ENCODE assay signal across 8 cellular contexts in the genomic region with DNA sequence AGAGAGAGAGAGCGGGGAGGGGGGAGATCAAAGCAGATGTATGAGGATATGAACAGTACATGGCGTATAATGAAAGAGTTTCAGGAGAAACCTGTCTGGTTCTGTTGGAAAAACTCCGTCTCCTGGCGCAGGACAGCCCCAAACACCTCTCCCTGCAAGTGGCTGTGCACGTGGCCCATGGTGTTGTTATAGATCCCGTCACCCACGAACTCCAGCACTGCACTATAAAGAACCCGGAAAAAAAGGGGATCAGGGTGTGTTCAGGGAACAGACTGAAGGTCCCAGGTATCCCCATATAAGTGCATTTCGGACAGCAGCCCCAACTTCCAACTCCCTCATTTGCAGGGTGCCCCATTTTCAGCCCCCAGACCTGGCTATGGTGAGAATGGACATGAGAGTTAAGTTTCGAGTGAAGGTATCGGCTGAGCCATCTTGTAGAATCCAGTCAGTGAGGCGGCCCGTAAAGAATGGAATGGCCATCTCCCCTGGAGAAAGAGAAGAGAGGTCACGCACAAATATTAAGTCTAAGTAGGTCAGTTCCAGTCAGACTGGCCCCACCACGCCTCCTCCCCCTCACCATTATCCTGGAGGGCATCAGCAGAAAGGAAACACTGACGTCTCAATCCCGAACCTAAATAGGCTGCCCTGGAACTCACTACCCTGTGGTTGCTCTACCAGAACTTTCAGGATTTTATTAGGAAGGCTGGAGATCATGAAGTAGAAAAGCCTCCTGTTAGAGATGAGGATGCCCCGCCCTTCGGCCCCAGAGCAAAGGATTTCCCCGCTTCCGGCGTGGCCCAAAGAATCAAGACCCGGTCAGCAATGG. TPM values are rescaled to one million over a fixed set of nuclear protein-coding genes. Genes with fewer than 3 reads are reported as not detected.
DNase-seq lines count a peak whose midpoint lies in the region; ATAC-seq, FAIRE-seq and TF ChIP-seq lines count a peak whose summit lies in the region.

No MANE protein-coding gene starts in this region.

- 21 to 40% methylated on average over 19 to 21 of the region's 23 CpGs for WGBS in esophagus squamous epithelium, 2 donors
- WGBS in neuronal stem cell (ENCODE audit: extremely low coverage in 2 of 2, insufficient read length in 2 of 2, insufficient replicate concordance in 1 of 2), 2 donors: no CpG with 5 or more reads among the region's 23 CpGs

- peak; percentile 75 for FAIRE-seq in GM18507 (lab: Jason Lieb, UNC)
- FAIRE-seq in D721Med (lab: Jason Lieb, UNC): no peak

- no peak overlapping the region for H4K8ac ChIP-seq in neuronal stem cell (ENCODE audit: low read depth, low read length)

- H3K9me3 ChIP-seq in WERI-Rb-1 (ENCODE audit: severe bottlenecking) (no peaks in the 10 kb centered on the region), esophagus squamous epithelium (no peaks in the 10 kb centered on the region), neuronal stem cell (replicated peaks in 1 of 2; ENCODE audit: control insufficient read depth in 2 of 2, insufficient read depth in 1 of 2, low read depth in 1 of 2, low read length in 2 of 2) (no peaks in the 10 kb centered on the region)

- intact Hi-C loops in esophagus squamous epithelium (cut with DNase I): no loop called here

- no peak overlapping the region for H2AK5ac ChIP-seq in neuronal stem cell (ENCODE audit: low read depth, low read length)

- no peak overlapping the region for H3K23ac ChIP-seq in neuronal stem cell (ENCODE audit: low read depth, low read length, poor library complexity)

- H3K14ac ChIP-seq in neuronal stem cell (ENCODE audit: low read length): no peak overlapping the region

- H4K91ac ChIP-seq in neuronal stem cell (ENCODE audit: low read depth, low read length, poor library complexity): no peak overlapping the region

- H2BK120ac ChIP-seq in neuronal stem cell (ENCODE audit: low read depth, low read length): no peak overlapping the region

- no peak for TF ChIP-seq POLR2A in esophagus squamous epithelium (IDR thresholded peaks at IDR 0.05)

- peak overlapping the region; percentile 99 for H2AFZ ChIP-seq in neuronal stem cell (ENCODE audit: low read length)

- H3K27ac ChIP-seq in WERI-Rb-1 (no peak overlapping the region), esophagus squamous epithelium (peak overlapping the region; percentile 94 to 98 (median 97)), neuronal stem cell (replicated peaks; ENCODE audit: low read length) (no peak overlapping the region)

- H3K79me1 ChIP-seq in neuronal stem cell (ENCODE audit: low read depth, low read length): no peaks in the 10 kb centered on the region

- no peak for TF ChIP-seq CTCF in WERI-Rb-1 (IDR thresholded peaks at IDR 0.05; ENCODE audit: low read depth, low read length)
- no peak for TF ChIP-seq CTCF in esophagus squamous epithelium (IDR thresholded peaks at IDR 0.05)
- no peak for TF ChIP-seq CTCF in D721Med (IDR thresholded peaks at IDR 0.05; ENCODE audit: insufficient read depth, missing control alignments)

- H3K36me3 ChIP-seq in WERI-Rb-1: no peaks in the 10 kb centered on the region
- H3K36me3 ChIP-seq in esophagus squamous epithelium: peaks cover 22 to 46% (median 31%) of the 10 kb centered on the region in 3 donors
- no peaks in the 10 kb centered on the region for H3K36me3 ChIP-seq in neuronal stem cell (replicated peaks in 1 of 2; ENCODE audit: control insufficient read depth in 2 of 2, insufficient read depth in 2 of 2, low read length in 2 of 2)

- H3K4me1 ChIP-seq in esophagus squamous epithelium: peaks cover 6 to 50% (median 38%) of the 10 kb centered on the region in 3 donors
- H3K4me1 ChIP-seq in neuronal stem cell (ENCODE audit: control insufficient read depth in 2 of 2, insufficient read depth in 1 of 2, low read depth in 1 of 2, low read length in 2 of 2): peaks cover 2 to 14% of the 10 kb centered on the region in 2 donors

- H3K27me3 ChIP-seq in WERI-Rb-1 (ENCODE audit: insufficient read depth, low read depth, severe bottlenecking): peaks cover 43% of the 10 kb centered on the region
- no peaks in the 10 kb centered on the region for H3K27me3 ChIP-seq in esophagus squamous epithelium
- H3K27me3 ChIP-seq in neuronal stem cell (ENCODE audit: control insufficient read depth in 3 of 3, insufficient read depth in 3 of 3, low read depth in 1 of 3, low read length in 3 of 3): peaks cover 6 to 94% (median 42%) of the 10 kb centered on the region in 3 experiments

- H2BK12ac ChIP-seq in neuronal stem cell (ENCODE audit: low read length): no peak overlapping the region

- no peak for DNase-seq in GM18507 (ENCODE audit: extremely low spot score, insufficient read length, low read depth)
- no peak for DNase-seq in WERI-Rb-1
- no peak for DNase-seq in esophagus squamous epithelium (lab: John Stamatoyannopoulos, UW)
- DNase-seq in neuronal stem cell (ENCODE audit: low spot score): no peak
- no peak for DNase-seq in D721Med (ENCODE audit: insufficient read length, low spot score)

- H3K4me3 ChIP-seq in WERI-Rb-1 (ENCODE audit: low read depth, low read length) (peak overlapping the region; percentile 75), esophagus squamous epithelium (peak overlapping the region; percentile 63 to 94 (median 82)), neuronal stem cell (ENCODE audit: low read length in 2 of 2) (peak overlapping the region; percentile 71 to 86)

- peak overlapping the region; percentile 99 for H3K4me2 ChIP-seq in neuronal stem cell (ENCODE audit: insufficient read depth, low read length, poor library complexity, severe bottlenecking)

- ATAC-seq in GM18873 (IDR thresholded peaks at IDR 0.05; ENCODE audit: low FRiP score, unreplicated experiment): no peak
- no peak for ATAC-seq in HG03280 (IDR thresholded peaks at IDR 0.05; ENCODE audit: unreplicated experiment)
- ATAC-seq in GM18907 (IDR thresholded peaks at IDR 0.05; ENCODE audit: unreplicated experiment): no peak

- H2BK15ac ChIP-seq in neuronal stem cell (ENCODE audit: low read length): no peak overlapping the region

- peak overlapping the region; percentile 25 for H2BK5ac ChIP-seq in neuronal stem cell (ENCODE audit: low read length)

- H3K9ac ChIP-seq in neuronal stem cell (ENCODE audit: low read depth, low read length, poor library complexity): peak overlapping the region; percentile 89

- no peak overlapping the region for H3K18ac ChIP-seq in neuronal stem cell (ENCODE audit: low read length)

- no peak overlapping the region for H3K4ac ChIP-seq in neuronal stem cell (ENCODE audit: low read length)

RNA-seq across cellular contexts. Expression of a gene that starts 1.3 kb away (rescaled TPM):
- total RNA-seq in esophagus squamous epithelium: 10 to 100 TPM; 31.7 to 95.5 (median 40.3) TPM
- polyA plus RNA-seq in neuronal stem cell (2013, experiment 1 of 2): 4.4 TPM
- polyA plus RNA-seq in neuronal stem cell (2013, experiment 2 of 2): 4.3 TPM

RNA-seq across cellular contexts. Expression of a gene that starts 1.8 kb away (rescaled TPM):
- total RNA-seq in esophagus squamous epithelium: 10 to 100 TPM in 2 of 4 donors, 1 to 10 TPM in 2; 5.2 to 93.7 (median 12.0) TPM
- 0.15 TPM for polyA plus RNA-seq in neuronal stem cell (2013, experiment 1 of 2)
- polyA plus RNA-seq in neuronal stem cell (2013, experiment 2 of 2): 0.29 TPM

RNA-seq across cellular contexts. Expression of a gene that starts 8.4 kb away (rescaled TPM):
- 100 to 1,000 TPM in 1 of 4 donors, 10 to 100 TPM in 3; 21.6 to 135 (median 42.2) TPM for total RNA-seq in esophagus squamous epithelium
- 2.1 TPM for polyA plus RNA-seq in neuronal stem cell (2013, experiment 1 of 2)
- 2.5 TPM for polyA plus RNA-seq in neuronal stem cell (2013, experiment 2 of 2)

RNA-seq across cellular contexts. Expression of a gene that starts 13.7 kb away (rescaled TPM):
- 10 to 100 TPM; 25.4 to 28.3 (median 26.7) TPM for total RNA-seq in esophagus squamous epithelium
- 1.8 TPM for polyA plus RNA-seq in neuronal stem cell (2013, experiment 1 of 2)
- polyA plus RNA-seq in neuronal stem cell (2013, experiment 2 of 2): 2.4 TPM

RNA-seq across cellular contexts. Expression of a gene that starts 35.4 kb away (rescaled TPM):
- 1 to 10 TPM in 1 of 4 donors, under 1 TPM in 3; 0.34 to 3.6 (median 0.74) TPM for total RNA-seq in esophagus squamous epithelium
- polyA plus RNA-seq in neuronal stem cell (2013, experiment 1 of 2): 0.04 TPM
- 0.07 TPM for polyA plus RNA-seq in neuronal stem cell (2013, experiment 2 of 2)

Comparison
In these comparisons a context has a peak if more than half of its experiments do, and no peak if none do; other contexts are left out.
1. H3K27ac ChIP-seq: peak in esophagus squamous epithelium (4 of 4); none in WERI-Rb-1 (single experiment) and neuronal stem cell (single experiment).
2. Peak in every context shown above with its lines, with median percentiles within 50 percentile points of each other: H3K4me3 ChIP-seq.